ENCODE assay signal across 8 cellular contexts in the genomic region with DNA sequence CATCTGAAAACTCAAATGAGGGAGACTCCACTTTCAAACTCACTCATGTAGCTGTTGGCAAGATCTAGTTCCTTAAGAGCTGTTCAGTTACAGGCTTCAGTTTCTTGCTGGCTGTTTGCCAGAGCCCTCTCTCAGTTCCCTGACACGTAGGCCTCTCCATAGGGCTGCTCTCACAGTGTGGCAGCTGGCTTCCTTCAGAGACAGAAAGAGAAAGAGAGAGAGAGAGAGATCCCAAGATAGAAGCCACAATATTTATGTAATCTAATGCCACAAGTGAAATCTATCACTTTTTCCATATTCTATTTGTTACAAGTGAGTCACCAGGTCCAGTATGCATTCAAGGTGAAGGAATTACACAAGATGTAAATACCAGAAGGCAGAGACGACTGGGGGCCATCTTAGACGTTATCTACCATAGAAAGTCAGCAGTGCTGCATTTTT.
DNase-seq lines count a peak whose midpoint lies in the region; ATAC-seq, FAIRE-seq and TF ChIP-seq lines count a peak whose summit lies in the region.

No MANE protein-coding gene starts in this region.

- no peaks in the 10 kb centered on the region for H3K4me1 Mint-ChIP-seq in CD8-positive, alpha-beta T cell (ENCODE audit: low read depth)

- H3K36me3 ChIP-seq in H1 (ENCODE audit: control insufficient read depth in 2 of 4, insufficient read depth in 4 of 4, low read length in 3 of 4) = no peaks in the 10 kb centered on the region
- no peaks in the 10 kb centered on the region for H3K36me3 ChIP-seq in CD8-positive, alpha-beta T cell (ENCODE audit: insufficient read depth, low read length)

- H4K5ac ChIP-seq in H1 (ENCODE audit: insufficient read length, low read depth, low read length) = no peak overlapping the region

- CTCF ChIA-PET in H1 (lab: Charles Lee; ENCODE audit: partially characterized antibody) = interaction anchor here (1.6 kb wide), 1 partner anchor 28 kb away, joined by 5 read pairs; no protein-coding TSS in a partner anchor
- CTCF ChIA-PET in CD8-positive, alpha-beta T cell (lab: Charles Lee) = interaction anchor here (1.5 kb wide), 1 partner anchor 84 kb away, joined by 4 read pairs; no protein-coding TSS in a partner anchor

- no peak overlapping the region for H2BK15ac ChIP-seq in H1 (ENCODE audit: low read length)

- H3K9me3 ChIP-seq in H1 (ENCODE audit: insufficient read depth in 2 of 2, low read depth in 1 of 2, low read length in 1 of 2) = no peaks in the 10 kb centered on the region
- no peaks in the 10 kb centered on the region for H3K9me3 ChIP-seq in CD8-positive, alpha-beta T cell (ENCODE audit: low read length)

- H2AFZ ChIP-seq in H1 (ENCODE audit: low read length) = 0 out of 2 replicates have a peak overlapping the region, but pooled peaks have one; percentile 41

- no peak overlapping the region for H3K23ac ChIP-seq in H1 (ENCODE audit: insufficient read length)

- H2BK120ac ChIP-seq in H1 (replicated peaks; ENCODE audit: low read depth, low read length) = no peak overlapping the region

- no peak overlapping the region for H3K14ac ChIP-seq in H1 (ENCODE audit: insufficient read length)

- no peak for TF ChIP-seq RAD21 in H1 (IDR thresholded peaks at IDR 0.05 in 1 of 2, conservative IDR thresholded peaks at IDR 0.05 in 1 of 2; ENCODE audit: low read depth in 2 of 2, low read length in 2 of 2)

- H4K20me1 ChIP-seq in H1 (replicated peaks in 1 of 2; ENCODE audit: control insufficient read depth in 1 of 2, insufficient read depth in 2 of 2, low read length in 2 of 2) = no peaks in the 10 kb centered on the region

- TF ChIP-seq POLR2A in H1 (IDR thresholded peaks at IDR 0.05; ENCODE audit: control extremely low read depth in 1 of 2, low read depth in 2 of 2, low read length in 2 of 2) = no peak

- H3K27me3 Mint-ChIP-seq in CD8-positive, alpha-beta T cell (ENCODE audit: low read depth) = peaks cover 17% of the 10 kb centered on the region

- H3K4me3 Mint-ChIP-seq in CD8-positive, alpha-beta T cell = no peak overlapping the region

- no peak overlapping the region for H3K9ac ChIP-seq in H1 (replicated peaks in 1 of 4; ENCODE audit: extremely low read depth in 1 of 4, low read depth in 3 of 4, low read length in 3 of 4)

- H3K36me3 Mint-ChIP-seq in CD8-positive, alpha-beta T cell = no peaks in the 10 kb centered on the region

- TF ChIP-seq EP300 in H1 (IDR thresholded peaks at IDR 0.05; ENCODE audit: borderline replicate concordance in 1 of 2, low read depth in 2 of 2, low read length in 2 of 2) = no peak

- peaks cover 0 to 5% (median 1%) of the 10 kb centered on the region in 4 experiments; a peak in 2 of 7 replicates for H3K4me1 ChIP-seq in H1 (replicated peaks in 1 of 4; ENCODE audit: control insufficient read depth in 3 of 4, insufficient read depth in 4 of 4, low read length in 3 of 4)
- no peaks in the 10 kb centered on the region for H3K4me1 ChIP-seq in CD8-positive, alpha-beta T cell (ENCODE audit: insufficient read depth, low read length)

- TF ChIP-seq CTCF in H1 (IDR thresholded peaks at IDR 0.05; ENCODE audit: control extremely low read depth in 1 of 3, insufficient read depth in 1 of 3, low read depth in 1 of 3, low read length in 3 of 3) = no peak
- TF ChIP-seq CTCF in CD8-positive, alpha-beta T cell (IDR thresholded peaks at IDR 0.05) = no peak

- FAIRE-seq in H1 (lab: Jason Lieb, UNC) = no peak

- ATAC-seq in GM18517 (IDR thresholded peaks at IDR 0.05; ENCODE audit: unreplicated experiment) = peak; percentile 90
- ATAC-seq in GM21717 (IDR thresholded peaks at IDR 0.05; ENCODE audit: unreplicated experiment) = peak; percentile 99
- ATAC-seq in CD8-positive, alpha-beta T cell = no peak

- peak; percentile 74 for DNase-seq in Jurkat, Clone E6-1 (ENCODE audit: low read depth, low spot score)
- no peak for DNase-seq in H1 (ENCODE audit: low read depth in 1 of 2, low spot score in 2 of 2)
- no peak for DNase-seq in NCI-H345 (lab: John Stamatoyannopoulos, UW)
- DNase-seq in ureter (ENCODE audit: low spot score) = no peak
- no peak for DNase-seq in CD8-positive, alpha-beta T cell
- no peak for DNase-seq in NCI-H128 (lab: John Stamatoyannopoulos, UW; ENCODE audit: unreplicated experiment)

- no peak overlapping the region for H3K27ac Mint-ChIP-seq in CD8-positive, alpha-beta T cell

- no peaks in the 10 kb centered on the region for H3K79me2 ChIP-seq in H1 (ENCODE audit: control insufficient read depth in 1 of 2, insufficient read depth in 2 of 2, low read length in 2 of 2)

- no peak overlapping the region for H2AK5ac ChIP-seq in H1 (ENCODE audit: low read depth, low read length)

- no peak overlapping the region for H3K4me2 ChIP-seq in H1 (ENCODE audit: insufficient read depth in 1 of 2, low read depth in 2 of 2, low read length in 2 of 2)

- no peak overlapping the region for H3K4me3 ChIP-seq in Jurkat, Clone E6-1 (ENCODE audit: low read length)
- no peak overlapping the region for H3K4me3 ChIP-seq in H1 (ENCODE audit: extremely low read depth in 1 of 4, insufficient read depth in 2 of 4, low read depth in 3 of 4, low read length in 4 of 4)
- H3K4me3 ChIP-seq in CD8-positive, alpha-beta T cell (ENCODE audit: low read depth, low read length) = no peak overlapping the region

- H3K4ac ChIP-seq in H1 (replicated peaks; ENCODE audit: insufficient read length, low read depth, low read length) = no peak overlapping the region

- H2BK5ac ChIP-seq in H1 (ENCODE audit: low read depth, low read length) = no peak overlapping the region

- intact Hi-C loops in CD8-positive, alpha-beta T cell (cut with DNase I, micrococcal nuclease) = no loop called here

- H3K9me3 Mint-ChIP-seq in CD8-positive, alpha-beta T cell = no peaks in the 10 kb centered on the region

- 90% methylated on average over 3 of the region's 3 CpGs; no CpG with 5 or more reads in 1 of the 2 experiments for WGBS in H1 (ENCODE audit: extremely low coverage in 1 of 2, insufficient coverage in 1 of 2, insufficient read length in 1 of 2, insufficient replicate concordance in 2 of 2, low coverage in 1 of 2, low lambda C conversion rate in 2 of 2, missing lambda C conversion rate in 1 of 2), 2 experiments

- H4K8ac ChIP-seq in H1 (ENCODE audit: extremely low read depth, insufficient read depth, low read length) = no peak overlapping the region

- no peak overlapping the region for H3K18ac ChIP-seq in H1 (ENCODE audit: extremely low read depth, low read length)

- no peak overlapping the region for H2BK20ac ChIP-seq in H1 (ENCODE audit: low read length)

- no peaks in the 10 kb centered on the region; a peak in 1 of 7 replicates for H3K27me3 ChIP-seq in H1 (replicated peaks in 1 of 4; ENCODE audit: control insufficient read depth in 3 of 4, extremely low read depth in 1 of 4, insufficient read depth in 3 of 4, low read length in 3 of 4)
- H3K27me3 ChIP-seq in CD8-positive, alpha-beta T cell (ENCODE audit: insufficient read depth, low read length) = no peaks in the 10 kb centered on the region

- H2BK12ac ChIP-seq in H1 (ENCODE audit: low read depth, low read length) = no peak overlapping the region

- no peaks in the 10 kb centered on the region for H3K23me2 ChIP-seq in H1 (ENCODE audit: low read depth, low read length)

- H3K56ac ChIP-seq in H1 (replicated peaks; ENCODE audit: insufficient read length, low read depth, low read length) = no peak overlapping the region

- H3K27ac ChIP-seq in H1 (ENCODE audit: low read depth, low read length) = no peak overlapping the region
- H3K27ac ChIP-seq in CD8-positive, alpha-beta T cell (ENCODE audit: low read depth, low read length) = no peak overlapping the region

- H3K79me1 ChIP-seq in H1 (ENCODE audit: low read depth, low read length) = no peaks in the 10 kb centered on the region

- POLR2A ChIA-PET in H1 (lab: Charles Lee; ENCODE audit: partially characterized antibody) = no interaction called here
- POLR2A ChIA-PET in CD8-positive, alpha-beta T cell (lab: Charles Lee) = no interaction called here

- no peak overlapping the region for H4K91ac ChIP-seq in H1 (replicated peaks; ENCODE audit: insufficient read length, low read length)

TF ChIP-seq in H1, 55 proteins besides CTCF, POLR2A, EP300 and RAD21:
- TF ChIP-seq POLR2AphosphoS5 (IDR thresholded peaks at IDR 0.05; ENCODE audit: low read depth, low read length) = no peak
- no peak for TF ChIP-seq GTF2F1 (IDR thresholded peaks at IDR 0.05; ENCODE audit: borderline replicate concordance, low read depth, low read length)
- TF ChIP-seq, protein P1, sequence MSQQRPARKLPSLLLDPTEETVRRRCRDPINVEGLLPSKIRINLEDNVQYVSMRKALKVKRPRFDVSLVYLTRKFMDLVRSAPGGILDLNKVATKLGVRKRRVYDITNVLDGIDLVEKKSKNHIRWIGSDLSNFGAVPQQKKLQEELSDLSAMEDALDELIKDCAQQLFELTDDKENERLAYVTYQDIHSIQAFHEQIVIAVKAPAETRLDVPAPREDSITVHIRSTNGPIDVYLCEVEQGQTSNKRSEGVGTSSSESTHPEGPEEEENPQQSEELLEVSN (IDR thresholded peaks at IDR 0.05) = no peak
- TF ChIP-seq BCL11A (IDR thresholded peaks at IDR 0.05; ENCODE audit: low read depth in 2 of 2, low read length in 2 of 2) = no peak
- no peak for TF ChIP-seq NRF1 (IDR thresholded peaks at IDR 0.05; ENCODE audit: low read depth, low read length)
